ENCODE assay signal across 9 cellular contexts in the genomic region with DNA sequence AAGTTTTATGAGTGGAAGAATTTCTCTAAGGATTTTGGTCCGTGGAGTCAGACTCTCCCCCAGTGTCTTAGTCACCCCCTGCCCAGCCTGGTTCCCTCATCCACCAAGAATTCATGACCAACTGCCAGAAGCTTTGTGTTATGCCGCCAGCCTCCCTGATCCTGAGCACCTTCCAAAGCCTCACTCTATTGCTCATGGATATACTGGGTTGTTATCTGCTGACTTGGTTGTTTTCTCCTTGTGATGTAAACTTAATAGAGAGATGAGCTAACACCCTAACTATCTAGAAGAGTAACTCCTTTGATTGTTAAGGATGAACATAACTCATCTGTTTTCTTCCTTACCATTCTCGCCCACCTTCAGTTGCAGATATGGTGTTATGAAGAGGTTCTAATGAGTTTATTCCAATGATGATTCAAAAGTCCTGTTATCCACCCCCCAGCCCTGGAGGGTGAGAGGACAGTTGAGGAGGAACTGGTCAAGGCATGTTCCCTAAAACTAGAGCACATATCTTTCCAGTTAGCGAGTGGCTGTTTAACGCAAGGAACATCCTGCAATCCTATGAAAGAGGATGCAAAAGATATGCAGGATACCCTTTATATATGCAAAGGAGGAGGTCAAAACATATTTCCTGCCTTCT. TPM values are rescaled to one million over a fixed set of nuclear protein-coding genes. Genes with fewer than 3 reads are reported as not detected.
A peak's percentile ranks its signal among the peaks of the same experiment; 100 is the strongest.
DNase-seq lines count a peak whose midpoint lies in the region; ATAC-seq and TF ChIP-seq lines count a peak whose summit lies in the region.
"Had no signal": no experiment of that assay in that cellular context is flagged by ENCODE, and none has a peak within 500 bp of the region (broad histone marks: within the 10 kb centered on the region; RNA-seq: fewer than 3 reads in every experiment).

No MANE protein-coding gene starts in this region.

- no peaks in the 10 kb centered on the region for H3K27me3 ChIP-seq in H9 (ENCODE audit: insufficient read depth, low read length)
- no peaks in the 10 kb centered on the region for H3K27me3 ChIP-seq in lower lobe of right lung (ENCODE audit: low read depth)

- no peak overlapping the region for H3T11ph ChIP-seq in H9 (ENCODE audit: low read length)

- no peak for ATAC-seq in activated T-helper 17 cell treated with anti-CD3 and anti-CD28 coated beads, Interleukin-2, amount 50 U/mL, for 72 hours (replicated peaks)
- ATAC-seq in lower lobe of right lung (no peak), GM18909 (IDR thresholded peaks at IDR 0.05; ENCODE audit: poor library complexity, unreplicated experiment) (no peak), HG03095 (IDR thresholded peaks at IDR 0.05; ENCODE audit: unreplicated experiment) (no peak)

- peak overlapping the region; percentile 92 for H3K4me3 ChIP-seq in lower lobe of right lung

- no peak overlapping the region for H2BK5ac ChIP-seq in H9 (ENCODE audit: insufficient read length, low read length)

- peak overlapping the region; percentile 96 to 98; a peak in 4 of 5 replicates for H3K4me3 Mint-ChIP-seq in H9
- peak overlapping the region; percentile 95 for H3K4me3 Mint-ChIP-seq in activated T-helper 17 cell treated with anti-CD3 and anti-CD28 coated beads, Interleukin-2, amount 50 U/mL, for 72 hours

- peaks cover 23 to 28% of the 10 kb centered on the region in 2 experiments for H3K4me1 Mint-ChIP-seq in H9
- H3K4me1 Mint-ChIP-seq in activated T-helper 17 cell treated with anti-CD3 and anti-CD28 coated beads, Interleukin-2, amount 50 U/mL, for 72 hours: peaks cover 12% of the 10 kb centered on the region

- no CpG with 5 or more reads among the region's 5 CpGs for WGBS in H9 (ENCODE audit: extremely low coverage, insufficient read length, low lambda C conversion rate)

- H3K23ac ChIP-seq in H9 (ENCODE audit: insufficient read length, low read depth, low read length): no peak overlapping the region

- H2BK15ac ChIP-seq in H9 (ENCODE audit: low read depth, low read length): no peak overlapping the region

- H3K9me3 ChIP-seq in H9 (ENCODE audit: control insufficient read depth, low read depth, low read length) (no peaks in the 10 kb centered on the region), lower lobe of right lung (no peaks in the 10 kb centered on the region)

- H4K5ac ChIP-seq in H9 (ENCODE audit: insufficient read length, low read depth, low read length): no peak overlapping the region

- H2BK12ac ChIP-seq in H9 (ENCODE audit: insufficient read length, low read depth, low read length): no peak overlapping the region

- intact Hi-C loops in lower lobe of right lung (cut with DNase I): no loop called here

- H4K91ac ChIP-seq in H9 (ENCODE audit: insufficient read length, low read depth, low read length): no peak overlapping the region

- H3K9ac ChIP-seq in H9 (ENCODE audit: extremely low read depth, insufficient read length, low read length): no peak overlapping the region

- H2AK5ac ChIP-seq in H9 (ENCODE audit: insufficient read length, low read length): no peak overlapping the region

- H3K27ac ChIP-seq in H9 (ENCODE audit: insufficient read length, low read depth, low read length) (no peak overlapping the region), lower lobe of right lung (peak overlapping the region; percentile 96)

- H3K4ac ChIP-seq in H9 (ENCODE audit: low read depth, low read length): no peak overlapping the region

- peaks cover 2% of the 10 kb centered on the region; the same call in 1 of the 2 replicates for H3K27me3 Mint-ChIP-seq in H9 (ENCODE audit: low read depth)
- H3K27me3 Mint-ChIP-seq in activated T-helper 17 cell treated with anti-CD3 and anti-CD28 coated beads, Interleukin-2, amount 50 U/mL, for 72 hours: no peaks in the 10 kb centered on the region

- no peak overlapping the region for H2AFZ ChIP-seq in H9 (ENCODE audit: low read length)

- H3K4me2 ChIP-seq in H9 (ENCODE audit: insufficient read depth, insufficient read length, low read length): peak overlapping the region; percentile 78

- peaks cover 2% of the 10 kb centered on the region for H3K79me1 ChIP-seq in H9 (ENCODE audit: insufficient read depth, low read depth, low read length, poor library complexity, severe bottlenecking)

- in situ Hi-C loops in ACHN (cut with HindIII; ENCODE audit: low pct_ligation_motif_present, low pct_unique_long_range_greater_than_20kb, low sequenced_read_pairs): no loop called here

- peaks cover 6 to 12% (median 9%) of the 10 kb centered on the region in 3 experiments; a peak in 6 of 7 replicates for H3K36me3 Mint-ChIP-seq in H9 (ENCODE audit: insufficient read depth in 1 of 3, low read depth in 3 of 3)
- H3K36me3 Mint-ChIP-seq in activated T-helper 17 cell treated with anti-CD3 and anti-CD28 coated beads, Interleukin-2, amount 50 U/mL, for 72 hours (ENCODE audit: low read depth): peaks cover 33% of the 10 kb centered on the region

- no peaks in the 10 kb centered on the region for H3K9me3 Mint-ChIP-seq in H9
- no peaks in the 10 kb centered on the region for H3K9me3 Mint-ChIP-seq in activated T-helper 17 cell treated with anti-CD3 and anti-CD28 coated beads, Interleukin-2, amount 50 U/mL, for 72 hours

- no peaks in the 10 kb centered on the region for H4K20me1 ChIP-seq in H9 (ENCODE audit: control insufficient read depth, insufficient read depth, insufficient read length)

- no peak overlapping the region for H2BK120ac ChIP-seq in H9 (ENCODE audit: low read depth, low read length, poor library complexity, severe bottlenecking)

- H3K79me2 ChIP-seq in H9 (ENCODE audit: insufficient read depth, low read length): peaks cover 12% of the 10 kb centered on the region

- H3K56ac ChIP-seq in H9 (ENCODE audit: insufficient read length, low read depth, low read length): no peak overlapping the region

- H4K8ac ChIP-seq in H9 (replicated peaks; ENCODE audit: insufficient read length, low read depth, low read length): no peak overlapping the region

- no peak overlapping the region for H3K14ac ChIP-seq in H9 (ENCODE audit: insufficient read depth, low read length)

- peaks cover 12% of the 10 kb centered on the region for H3K23me2 ChIP-seq in H9 (ENCODE audit: insufficient read length, low read depth, low read length, poor library complexity, severe bottlenecking)

- TF ChIP-seq CTCF in H9 (conservative IDR thresholded peaks at IDR 0.05): no peak
- TF ChIP-seq CTCF in lower lobe of right lung (IDR thresholded peaks at IDR 0.05): no peak

- H3K18ac ChIP-seq in H9 (ENCODE audit: insufficient read length, low read depth, low read length): no peak overlapping the region

- peak overlapping the region in 1 of 3 experiments; percentile 22; a peak in 1 of 7 replicates for H3K27ac Mint-ChIP-seq in H9
- H3K27ac Mint-ChIP-seq in activated T-helper 17 cell treated with anti-CD3 and anti-CD28 coated beads, Interleukin-2, amount 50 U/mL, for 72 hours: no peak overlapping the region

- peaks cover 8% of the 10 kb centered on the region for H3K4me1 ChIP-seq in H9 (ENCODE audit: insufficient read depth, low read length)
- H3K4me1 ChIP-seq in lower lobe of right lung: peaks cover 29% of the 10 kb centered on the region

- peak; percentile 66 for DNase-seq in ACHN
- DNase-seq in H9: no peak
- no peak for DNase-seq in lower lobe of right lung
- DNase-seq in DMS114 treated with DMSO at 0.1 percent for 48 hours (lab: John Stamatoyannopoulos, UW; ENCODE audit: unreplicated experiment): no peak
- DNase-seq in cerebellar cortex (ENCODE audit: low spot score): no peak
- DNase-seq: activated effector memory CD4-positive, alpha-beta T cell treated with Interleukin-2 at 50 U/mL for 16 hours had no signal

- no peak overlapping the region for H2BK20ac ChIP-seq in H9 (ENCODE audit: low read depth, low read length, poor library complexity, severe bottlenecking)

- peaks cover under 1% of the 10 kb centered on the region for H3K36me3 ChIP-seq in lower lobe of right lung

RNA-seq across cellular contexts. Expression of gene PSMD3, which starts 1.5 kb away (rescaled TPM):
- total RNA-seq in H9 (2021) (174 and 177 TPM in 2 replicates), lower lobe of right lung (79.3 TPM)
- 100 to 1,000 TPM in 1 of 2 donors, 10 to 100 TPM in 1; 97.6 to 159 TPM for total RNA-seq in activated T-helper 17 cell treated with anti-CD3 and anti-CD28 coated beads, Interleukin-2, amount 50 U/mL, for 72 hours

RNA-seq across cellular contexts. Expression of gene GSDMA, which starts 16.3 kb away (rescaled TPM):
- total RNA-seq in H9 (2021): not detected in 2 replicates
- 1 to 10 TPM in 1 of 2 donors, under 1 TPM in 1; 0.63 to 1.1 TPM for total RNA-seq in activated T-helper 17 cell treated with anti-CD3 and anti-CD28 coated beads, Interleukin-2, amount 50 U/mL, for 72 hours
- total RNA-seq in lower lobe of right lung: 0.62 TPM

RNA-seq across cellular contexts. Expression of gene CSF3, which starts 36.1 kb away (rescaled TPM):
- total RNA-seq in H9 (2021): not detected in 2 replicates
- not detected for total RNA-seq in activated T-helper 17 cell treated with anti-CD3 and anti-CD28 coated beads, Interleukin-2, amount 50 U/mL, for 72 hours
- total RNA-seq in lower lobe of right lung: 1.9 TPM

RNA-seq across cellular contexts. Expression of gene LRRC3C, which starts 51.6 kb away (rescaled TPM):
- total RNA-seq in H9 (2021) (not detected in 2 replicates), lower lobe of right lung (not detected)
- not detected for total RNA-seq in activated T-helper 17 cell treated with anti-CD3 and anti-CD28 coated beads, Interleukin-2, amount 50 U/mL, for 72 hours

RNA-seq across cellular contexts. Expression of gene ORMDL3, which starts 51.7 kb away (rescaled TPM):
- total RNA-seq in H9 (2021): 58.6 and 63.3 TPM in 2 replicates
- total RNA-seq in activated T-helper 17 cell treated with anti-CD3 and anti-CD28 coated beads, Interleukin-2, amount 50 U/mL, for 72 hours: 10 to 100 TPM; 66.8 to 70.3 TPM
- 61.3 TPM for total RNA-seq in lower lobe of right lung
